ENCODE assay signal across 1 cellular context in the genomic region with DNA sequence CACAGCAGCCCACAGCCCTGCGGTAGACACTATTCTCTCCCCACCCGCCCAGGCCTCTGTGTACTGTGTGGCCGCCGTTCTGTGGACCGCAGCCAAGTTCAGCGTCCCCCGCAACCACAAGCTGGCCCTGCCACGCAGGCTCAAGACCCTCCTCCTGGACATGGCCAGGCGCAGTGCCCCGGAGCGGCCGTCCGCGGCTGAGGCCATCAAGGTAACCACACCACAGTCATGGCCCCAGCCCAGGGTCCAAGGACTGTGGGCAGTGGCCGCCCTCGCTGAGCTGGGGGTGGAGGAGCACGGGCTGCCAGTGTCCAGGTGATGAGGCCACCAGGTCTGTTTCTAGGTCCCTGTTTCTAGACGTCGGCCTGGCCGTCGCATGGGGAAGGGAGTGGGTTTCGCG.
TF ChIP-seq lines count a peak whose summit lies in the region.

No MANE protein-coding gene starts in this region.

TF ChIP-seq in IMR-90, 13 proteins besides CTCF, POLR2A, EP300 and RAD21:
- TF ChIP-seq MAFK (IDR thresholded peaks at IDR 0.05; ENCODE audit: low read depth, low read length) = no peak
- TF ChIP-seq CEBPB (IDR thresholded peaks at IDR 0.05; ENCODE audit: low read depth, low read length) = no peak
- no peak for TF ChIP-seq BHLHE40 (IDR thresholded peaks at IDR 0.05; ENCODE audit: low read depth, low read length)
- no peak for TF ChIP-seq MAZ (IDR thresholded peaks at IDR 0.05; ENCODE audit: borderline replicate concordance, low read depth, low read length)
- no peak for TF ChIP-seq SMC3 (IDR thresholded peaks at IDR 0.05; ENCODE audit: low read depth, low read length)
- no peak for TF ChIP-seq CHD1 (IDR thresholded peaks at IDR 0.05; ENCODE audit: low read depth, low read length)
- TF ChIP-seq, protein P1, sequence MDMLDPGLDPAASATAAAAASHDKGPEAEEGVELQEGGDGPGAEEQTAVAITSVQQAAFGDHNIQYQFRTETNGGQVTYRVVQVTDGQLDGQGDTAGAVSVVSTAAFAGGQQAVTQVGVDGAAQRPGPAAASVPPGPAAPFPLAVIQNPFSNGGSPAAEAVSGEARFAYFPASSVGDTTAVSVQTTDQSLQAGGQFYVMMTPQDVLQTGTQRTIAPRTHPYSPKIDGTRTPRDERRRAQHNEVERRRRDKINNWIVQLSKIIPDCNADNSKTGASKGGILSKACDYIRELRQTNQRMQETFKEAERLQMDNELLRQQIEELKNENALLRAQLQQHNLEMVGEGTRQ (IDR thresholded peaks at IDR 0.05; ENCODE audit: low read depth, low read length) = no peak
- TF ChIP-seq, protein P2, sequence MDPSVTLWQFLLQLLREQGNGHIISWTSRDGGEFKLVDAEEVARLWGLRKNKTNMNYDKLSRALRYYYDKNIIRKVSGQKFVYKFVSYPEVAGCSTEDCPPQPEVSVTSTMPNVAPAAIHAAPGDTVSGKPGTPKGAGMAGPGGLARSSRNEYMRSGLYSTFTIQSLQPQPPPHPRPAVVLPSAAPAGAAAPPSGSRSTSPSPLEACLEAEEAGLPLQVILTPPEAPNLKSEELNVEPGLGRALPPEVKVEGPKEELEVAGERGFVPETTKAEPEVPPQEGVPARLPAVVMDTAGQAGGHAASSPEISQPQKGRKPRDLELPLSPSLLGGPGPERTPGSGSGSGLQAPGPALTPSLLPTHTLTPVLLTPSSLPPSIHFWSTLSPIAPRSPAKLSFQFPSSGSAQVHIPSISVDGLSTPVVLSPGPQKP (IDR thresholded peaks at IDR 0.05; ENCODE audit: borderline replicate concordance, low read depth, low read length) = no peak
- TF ChIP-seq RFX5 (IDR thresholded peaks at IDR 0.05; ENCODE audit: low read depth, low read length) = no peak
- no peak for TF ChIP-seq NFE2L2 (IDR thresholded peaks at IDR 0.05; ENCODE audit: low read depth, low read length)
- TF ChIP-seq FOS (IDR thresholded peaks at IDR 0.05; ENCODE audit: low read depth, low read length) = no peak
- TF ChIP-seq MXI1 (IDR thresholded peaks at IDR 0.05; ENCODE audit: borderline replicate concordance, low read depth, low read length) = no peak
- TF ChIP-seq RCOR1 (IDR thresholded peaks at IDR 0.05; ENCODE audit: insufficient replicate concordance, low read length) = no peak
